Comparison of ENCODE assay signal across 18 cellular contexts in genomic region chr1:170166518-170167180, GRCh38. TPM values are rescaled to one million over a fixed set of nuclear protein-coding genes. Genes with fewer than 3 reads are reported as not detected.
A peak's percentile ranks its signal among the peaks of the same experiment; 100 is the strongest.
DNase-seq lines count a peak whose midpoint lies in the region; ATAC-seq, FAIRE-seq and TF ChIP-seq lines count a peak whose summit lies in the region.
"Had no signal": no experiment of that assay in that cellular context is flagged by ENCODE, and none has a peak within 500 bp of the region (broad histone marks: within the 10 kb centered on the region; RNA-seq: fewer than 3 reads in every experiment).

No MANE protein-coding gene starts in this region.

- peaks cover 15% of the 10 kb centered on the region for H3K4me1 Mint-ChIP-seq in Calu3 (ENCODE audit: low read depth, unreplicated experiment)
- H3K4me1 Mint-ChIP-seq in activated naive CD8-positive, alpha-beta T cell treated with anti-CD3 and anti-CD28 coated beads for 36 hours = peaks cover 4% of the 10 kb centered on the region
- H3K4me1 Mint-ChIP-seq in CD4-positive, alpha-beta T cell (ENCODE audit: low read depth) = peaks cover 5% of the 10 kb centered on the region

- intact Hi-C loops in Calu3 (cut with micrococcal nuclease; ENCODE audit: unreplicated experiment) (no loop called here), K562 (cut with micrococcal nuclease) (no loop called here)
- intact Hi-C loops in CD4-positive, alpha-beta T cell (cut with DNase I, micrococcal nuclease) = no loop called here

- H3K4me3 Mint-ChIP-seq in Calu3 (ENCODE audit: low read depth, unreplicated experiment) = no peak overlapping the region
- H3K4me3 Mint-ChIP-seq in activated naive CD8-positive, alpha-beta T cell treated with anti-CD3 and anti-CD28 coated beads for 36 hours = no peak overlapping the region
- H3K4me3 Mint-ChIP-seq in CD4-positive, alpha-beta T cell = no peak overlapping the region
- H3K4me3 Mint-ChIP-seq: IgD-negative memory B cell had no signal

- CTCF ChIA-PET in Calu3 (lab: Charles Lee) = no interaction called here
- CTCF ChIA-PET in HEK293 (lab: Yijun Ruan, JAX) = no interaction called here
- CTCF ChIA-PET in K562 (lab: Yijun Ruan, JAX; ENCODE audit: low intra/inter-chr PET ratio) = no interaction called here
- CTCF ChIA-PET in CD4-positive, alpha-beta T cell (lab: Charles Lee) = no interaction called here

- H3K9ac ChIP-seq in K562 (ENCODE audit: insufficient read depth in 1 of 2, low read depth in 2 of 2, low read length in 2 of 2) = no peak overlapping the region
- H3K9ac ChIP-seq: BLaER1, GM23248 had no signal

- H3K79me2 ChIP-seq in K562 (ENCODE audit: control insufficient read depth, insufficient read depth, low read length) = no peaks in the 10 kb centered on the region

- in situ Hi-C loops in K562 (cut with MboI) = no loop called here

- H3K27ac Mint-ChIP-seq in Calu3 (ENCODE audit: unreplicated experiment) = peak overlapping the region; percentile 33
- no peak overlapping the region for H3K27ac Mint-ChIP-seq in activated naive CD8-positive, alpha-beta T cell treated with anti-CD3 and anti-CD28 coated beads for 36 hours
- H3K27ac Mint-ChIP-seq in CD4-positive, alpha-beta T cell = no peak overlapping the region
- H3K27ac Mint-ChIP-seq: IgD-negative memory B cell had no signal

- no peaks in the 10 kb centered on the region for H3K9me1 ChIP-seq in K562 (ENCODE audit: control insufficient read depth, insufficient read depth, low read length)

- no peak for ATAC-seq in K562
- no peak for ATAC-seq in CD4-positive, alpha-beta T cell (ENCODE audit: poor library complexity)
- ATAC-seq in GM18861 (IDR thresholded peaks at IDR 0.05; ENCODE audit: unreplicated experiment) = no peak

- H3K9me3 Mint-ChIP-seq in Calu3 (ENCODE audit: low read depth, unreplicated experiment) = no peaks in the 10 kb centered on the region
- H3K9me3 Mint-ChIP-seq in activated naive CD8-positive, alpha-beta T cell treated with anti-CD3 and anti-CD28 coated beads for 36 hours = peaks cover 12% of the 10 kb centered on the region
- peaks cover 13% of the 10 kb centered on the region for H3K9me3 Mint-ChIP-seq in CD4-positive, alpha-beta T cell

- H3K9me3 ChIP-seq in HEK293 (ENCODE audit: control insufficient read depth, insufficient read depth, low read depth, low read length) (no peaks in the 10 kb centered on the region), K562 (replicated peaks; ENCODE audit: control insufficient read depth, insufficient read depth, low read depth, low read length) (no peaks in the 10 kb centered on the region)
- H3K9me3 ChIP-seq in CD4-positive, alpha-beta T cell (ENCODE audit: control insufficient read depth, low read length) = no peaks in the 10 kb centered on the region

- FAIRE-seq in K562 (lab: Jason Lieb, UNC) = no peak

- H3K27ac ChIP-seq in HEK293 (ENCODE audit: extremely low read depth, low read depth, low read length) (no peak overlapping the region), K562 (ENCODE audit: extremely low read depth, low read depth, low read length) (no peak overlapping the region), layer of hippocampus (ENCODE audit: low read depth, low read length) (peak overlapping the region; percentile 30)
- H3K27ac ChIP-seq in CD4-positive, alpha-beta T cell (ENCODE audit: low read depth, low read length) = no peak overlapping the region
- H3K27ac ChIP-seq: BLaER1, GM23248 had no signal

- peaks cover 5% of the 10 kb centered on the region for H3K36me3 Mint-ChIP-seq in Calu3 (ENCODE audit: insufficient read depth, unreplicated experiment)
- no peaks in the 10 kb centered on the region for H3K36me3 Mint-ChIP-seq in activated naive CD8-positive, alpha-beta T cell treated with anti-CD3 and anti-CD28 coated beads for 36 hours
- no peaks in the 10 kb centered on the region for H3K36me3 Mint-ChIP-seq in CD4-positive, alpha-beta T cell (ENCODE audit: low read depth)

- H2AFZ ChIP-seq in K562 (ENCODE audit: low read depth, low read length) = no peak overlapping the region
- H2AFZ ChIP-seq: GM23248 had no signal

- H3K4me3 ChIP-seq in HEK293 (ENCODE audit: low read depth, low read length) = no peak overlapping the region
- no peak overlapping the region for H3K4me3 ChIP-seq in K562
- H3K4me3 ChIP-seq: BLaER1, GM23248 had no signal

- H3K4me1 ChIP-seq in HEK293 (ENCODE audit: control insufficient read depth, insufficient read depth, low read length) (peaks cover 8% of the 10 kb centered on the region; the same call in 1 of the 2 replicates), K562 (replicated peaks in 1 of 2; ENCODE audit: control insufficient read depth in 2 of 2, insufficient read depth in 2 of 2, low read length in 2 of 2) (no peaks in the 10 kb centered on the region)

- H3K27me3 ChIP-seq in K562 (ENCODE audit: control insufficient read depth in 2 of 2, insufficient read depth in 2 of 2, low read length in 2 of 2) (no peaks in the 10 kb centered on the region), layer of hippocampus (ENCODE audit: control insufficient read depth, insufficient read depth, low read length) (no peaks in the 10 kb centered on the region)
- no peaks in the 10 kb centered on the region for H3K27me3 ChIP-seq in CD4-positive, alpha-beta T cell (ENCODE audit: control insufficient read depth, insufficient read depth, low read length)
- H3K27me3 ChIP-seq: BLaER1 had no signal

- no peaks in the 10 kb centered on the region for H4K20me1 ChIP-seq in K562 (replicated peaks; ENCODE audit: control insufficient read depth, insufficient read depth, low read length)
- H4K20me1 ChIP-seq: BLaER1 had no signal

- POLR2A ChIA-PET in HEK293 (lab: Yijun Ruan, JAX) = no interaction called here
- POLR2A ChIA-PET in K562 (lab: Yijun Ruan, JAX) = interaction anchor here (0.6 kb wide), 1 partner anchor 291 kb away, joined by 3 read pairs; no protein-coding TSS in a partner anchor
- POLR2A ChIA-PET in CD4-positive, alpha-beta T cell (lab: Charles Lee) = no interaction called here

- no peak for TF ChIP-seq CTCF in Calu3 (IDR thresholded peaks at IDR 0.05; ENCODE audit: unreplicated experiment)
- TF ChIP-seq CTCF in HEK293 (tag by site-specific recombination; IDR thresholded peaks at IDR 0.05) = no peak
- no peak for TF ChIP-seq CTCF in K562 (IDR thresholded peaks at IDR 0.05 in 2 of 3, conservative IDR thresholded peaks at IDR 0.05 in 1 of 3; ENCODE audit: insufficient read depth in 2 of 3, low read depth in 1 of 3, low read length in 3 of 3)
- TF ChIP-seq CTCF in CD4-positive, alpha-beta T cell (IDR thresholded peaks at IDR 0.05) = no peak

- TF ChIP-seq POLR2A in K562 (conservative IDR thresholded peaks at IDR 0.05) = no peak

- no peak for TF ChIP-seq EP300 in K562 (IDR thresholded peaks at IDR 0.05; ENCODE audit: low read length)

- no peak overlapping the region for H3K4me2 ChIP-seq in K562 (ENCODE audit: insufficient read depth, low read length)
- H3K4me2 ChIP-seq: BLaER1 had no signal

- BruUV-seq in Calu3 (replicated peaks; lab: Mats Ljungman, UMichigan) (no TSS peak), K562 (replicated peaks; lab: Mats Ljungman, UMichigan) (no TSS peak)

- H3K36me3 ChIP-seq in HEK293 (ENCODE audit: control insufficient read depth in 2 of 2, insufficient read depth in 1 of 2, low read length in 2 of 2) (no peaks in the 10 kb centered on the region), K562 (ENCODE audit: control insufficient read depth, insufficient read depth, low read length) (no peaks in the 10 kb centered on the region)
- H3K36me3 ChIP-seq: BLaER1 had no signal

- TF ChIP-seq RAD21 in K562 (CRISPR knock-in tag; conservative IDR thresholded peaks at IDR 0.05 in 1 of 2, IDR thresholded peaks at IDR 0.05 in 1 of 2) = no peak

- H3K27me3 Mint-ChIP-seq in Calu3 (ENCODE audit: unreplicated experiment) = no peaks in the 10 kb centered on the region
- H3K27me3 Mint-ChIP-seq in activated naive CD8-positive, alpha-beta T cell treated with anti-CD3 and anti-CD28 coated beads for 36 hours = no peaks in the 10 kb centered on the region
- peaks cover 4% of the 10 kb centered on the region for H3K27me3 Mint-ChIP-seq in CD4-positive, alpha-beta T cell
- H3K27me3 Mint-ChIP-seq: IgD-negative memory B cell had no signal

- DNase-seq in Calu3 = no peak
- no peak for DNase-seq in K562 (ENCODE audit: extremely low read depth in 1 of 4, low spot score in 3 of 4)
- no peak for DNase-seq in activated naive CD8-positive, alpha-beta T cell treated with anti-CD3 and anti-CD28 coated beads for 36 hours
- DNase-seq in CD4-positive, alpha-beta T cell = no peak
- no peak for DNase-seq in HuH-7 (ENCODE audit: low spot score)
- DNase-seq: 8988T, AML-193, DMS79, EL, GF-D8, GM23248, H7 had no signal

- WGBS in K562 (ENCODE audit: insufficient coverage, low coverage, missing lambda C conversion rate) = 8% methylated on average over 7 of the region's 7 CpGs

TF ChIP-seq in HEK293, 187 proteins besides CTCF, POLR2A, EP300 and RAD21 (continues in another document):
- TF ChIP-seq SCRT2 (tag by site-specific recombination; IDR thresholded peaks at IDR 0.05) (no peak), ZNF707 (tag by site-specific recombination; IDR thresholded peaks at IDR 0.05) (no peak)

TF ChIP-seq in K562, 482 proteins besides CTCF, POLR2A, EP300 and RAD21:
- TF ChIP-seq NR2C1 (IDR thresholded peaks at IDR 0.05) (no peak), NR2C1 (tag; IDR thresholded peaks at IDR 0.05) (peak; percentile 41; the same call in 1 of the 2 replicates), ATF7 (IDR thresholded peaks at IDR 0.05) (0 out of 2 replicates have a peak, but pooled peaks have one; percentile 12), RFX1 (IDR thresholded peaks at IDR 0.05) (no peak)

RNA-seq across cellular contexts. Expression of gene NTMT2, which starts 20.9 kb away (rescaled TPM):
- not detected in 2 replicates for total RNA-seq in Calu3 (2022)
- total RNA-seq in K562 (2011; cell fraction: chromatin; rRNA removed; ENCODE audit: low replicate concordance) = not detected in 2 replicates
- not detected in 2 replicates for total RNA-seq in K562 (2011; cell fraction: nucleolus; rRNA removed)
- total RNA-seq in K562 (2011; cell fraction: nucleoplasm; rRNA removed) = not detected in 2 replicates
- total RNA-seq in K562 (2014; rRNA removed) = not detected in 2 replicates
- total RNA-seq in K562 (2014; rRNA removed; fragmentation: Illumina TruSeq; extraction: Trizol) = not detected in 2 replicates
- total RNA-seq in K562 (2015; rRNA removed; fragmentation: Illumina TruSeq; extraction: Trizol) = not detected in 2 replicates
- total RNA-seq in K562 (2021) = not detected in 2 replicates
- polyA plus RNA-seq in K562 (2011; rRNA removed) = not detected in 2 replicates
- not detected in 2 replicates for polyA plus RNA-seq in K562 (2011; cell fraction: cytosol; rRNA removed)
- polyA plus RNA-seq in K562 (2011; cell fraction: nucleus; rRNA removed) = not detected in 2 replicates
- polyA plus RNA-seq in K562 (2012) = 0.08 TPM in 1 of 2 replicates, not detected in the other
- not detected in 2 replicates for polyA plus RNA-seq in K562 (2014; fragmentation: Illumina TruSeq; extraction: Trizol)
- not detected for polyA plus RNA-seq in K562 (2014; fragmentation: Nextera tagmentation; extraction: Ambion mirVana)
- polyA plus RNA-seq in K562 (2014; rRNA removed) = not detected in 2 replicates
- polyA minus RNA-seq in K562 (2011; rRNA and poly(A)+ RNA removed) = not detected in 2 replicates
- polyA minus RNA-seq in K562 (2011; cell fraction: cytosol; rRNA and poly(A)+ RNA removed) = not detected in 2 replicates
- polyA minus RNA-seq in K562 (2011; cell fraction: nucleus; rRNA and poly(A)+ RNA removed) = not detected in 2 replicates
- total RNA-seq in activated naive CD8-positive, alpha-beta T cell treated with anti-CD3 and anti-CD28 coated beads for 36 hours = not detected
- not detected for total RNA-seq in CD4-positive, alpha-beta T cell
- total RNA-seq: GM23248, HT-29 had no signal
- polyA plus RNA-seq: GM23248, IgD-negative memory B cell had no signal
